1 cellular context compared by ENCODE assay signal in genomic region chrX:18998653-18999052, GRCh38.
TF ChIP-seq lines count a peak whose summit lies in the region.

No MANE protein-coding gene starts in this region.

TF ChIP-seq in IMR-90, 13 proteins besides CTCF, POLR2A, EP300 and RAD21 (continued from another document):
- no peak for TF ChIP-seq MAZ (IDR thresholded peaks at IDR 0.05; ENCODE audit: borderline replicate concordance, low read depth, low read length)
- no peak for TF ChIP-seq RFX5 (IDR thresholded peaks at IDR 0.05; ENCODE audit: low read depth, low read length)
TF ChIP-seq in IMR-90: peak in this region for 0.
